20 cellular contexts compared by ENCODE assay signal in the genomic region with DNA sequence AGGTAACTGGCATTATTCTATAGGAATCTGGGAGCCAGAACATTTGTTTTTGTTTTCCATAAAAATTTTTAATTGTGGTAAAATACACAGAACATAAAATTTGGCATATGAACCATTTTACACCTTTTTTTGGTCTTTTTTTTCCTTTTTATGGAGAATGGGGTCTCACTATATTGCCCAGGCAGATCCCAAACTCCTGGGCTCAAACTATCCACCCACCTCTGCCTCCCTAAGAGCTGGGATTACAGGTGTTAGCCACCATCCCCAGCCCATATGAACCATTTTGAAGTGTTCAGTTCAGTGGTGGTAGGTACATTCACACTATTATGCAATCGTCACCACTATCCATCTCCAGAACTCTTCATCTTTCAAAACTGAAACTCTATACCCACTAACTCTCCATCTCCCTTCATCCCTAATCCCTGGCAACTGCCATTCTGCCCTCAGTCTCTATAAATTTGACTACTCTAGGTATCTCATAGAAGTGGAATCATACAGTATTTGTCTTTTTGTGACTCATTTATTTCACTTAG. TPM values are rescaled to one million over a fixed set of nuclear protein-coding genes. Genes with fewer than 3 reads are reported as not detected.
DNase-seq lines count a peak whose midpoint lies in the region; ATAC-seq, FAIRE-seq and TF ChIP-seq lines count a peak whose summit lies in the region.
"Had no signal": no experiment of that assay in that cellular context is flagged by ENCODE, and none has a peak within 500 bp of the region (broad histone marks: within the 10 kb centered on the region; RNA-seq: fewer than 3 reads in every experiment).

No MANE protein-coding gene starts in this region.

- H3K36me3 ChIP-seq in HepG2 (replicated peaks in 1 of 2; ENCODE audit: control insufficient read depth in 1 of 2, insufficient read depth in 2 of 2, low read length in 2 of 2) (no peaks in the 10 kb centered on the region), right lobe of liver (no peaks in the 10 kb centered on the region)
- H3K36me3 ChIP-seq: HAP-1 had no signal

- H3K27ac ChIP-seq in HepG2 (ENCODE audit: extremely low read length, insufficient read depth, low read length) = no peak overlapping the region
- H3K27ac ChIP-seq in right lobe of liver = no peak overlapping the region
- H3K27ac ChIP-seq: 22Rv1, A549, C4-2B, GM23248 had no signal

- DNase-seq in DMS53 (lab: John Stamatoyannopoulos, UW) (peak; percentile 32), DMS53 treated with DMSO at 0.1 percent for 48 hours (lab: John Stamatoyannopoulos, UW; ENCODE audit: unreplicated experiment) (no peak), HepG2 (ENCODE audit: low spot score) (no peak), right lobe of liver (no peak)
- DNase-seq in activated CD4-positive, alpha-beta T cell treated with anti-CD3 and anti-CD28 coated beads for 48 hours = no peak
- DNase-seq: AML-193; CD4-positive, alpha-beta memory T cell; DMS153; DND-41; EL; GM23248 had no signal

- intact Hi-C loops in HepG2 (cut with micrococcal nuclease; ENCODE audit: unreplicated experiment) (loop anchor here (10.0 kb wide), 1 partner anchor 539 kb away; the partner anchor contains the start of gene CYSTM1), right lobe of liver (cut with DNase I) (loop anchor here in 1 of 2 donors (10.0 kb wide), 1 partner anchor 349 kb away; the partner anchor contains the start of gene SLC4A9)

- no peak for TF ChIP-seq CTCF in HepG2 (CRISPR knock-in tag; IDR thresholded peaks at IDR 0.05)
- TF ChIP-seq CTCF in right lobe of liver (IDR thresholded peaks at IDR 0.05) = no peak

- in situ Hi-C loops in HepG2 (cut with HindIII; ENCODE audit: extremely low pct_ligation_motif_present, low pct_unique_long_range_greater_than_20kb) = no loop called here

- no TSS peak for BruUV-seq in HepG2 (replicated peaks; lab: Mats Ljungman, UMichigan)

- TF ChIP-seq EP300 in HepG2 (IDR thresholded peaks at IDR 0.05; ENCODE audit: low read depth in 2 of 2, low read length in 2 of 2) = no peak
- TF ChIP-seq EP300 in HepG2 (CRISPR knock-in tag; IDR thresholded peaks at IDR 0.05; ENCODE audit: borderline replicate concordance) = no peak

- H3K27me3 Mint-ChIP-seq in activated T-helper 17 cell treated with anti-CD3 and anti-CD28 coated beads, Interleukin-2, amount 50 U/mL, for 72 hours = no peaks in the 10 kb centered on the region

- no peak for FAIRE-seq in HepG2 (lab: Jason Lieb, UNC)
- FAIRE-seq: A549, GM12878, HTR-8/SVneo had no signal

- H3K9ac ChIP-seq in HepG2 (ENCODE audit: insufficient read depth, low read depth, low read length) = no peak overlapping the region
- H3K9ac ChIP-seq: GM23248 had no signal

- H3K36me3 Mint-ChIP-seq in activated T-helper 17 cell treated with anti-CD3 and anti-CD28 coated beads, Interleukin-2, amount 50 U/mL, for 72 hours (ENCODE audit: low read depth) = peaks cover 13% of the 10 kb centered on the region

- no peak for TF ChIP-seq POLR2A in HepG2 (IDR thresholded peaks at IDR 0.05; ENCODE audit: insufficient read depth in 1 of 2, low read depth in 2 of 2, low read length in 2 of 2)
- no peak for TF ChIP-seq POLR2A in right lobe of liver (IDR thresholded peaks at IDR 0.05)

- peaks cover 3% of the 10 kb centered on the region for H3K9me3 Mint-ChIP-seq in activated T-helper 17 cell treated with anti-CD3 and anti-CD28 coated beads, Interleukin-2, amount 50 U/mL, for 72 hours

- H3K4me2 ChIP-seq in HepG2 (ENCODE audit: low read depth, low read length) = no peak overlapping the region
- H3K4me2 ChIP-seq: A549 had no signal

- H2AFZ ChIP-seq in HepG2 (ENCODE audit: low read length) = no peak overlapping the region
- H2AFZ ChIP-seq: GM23248 had no signal

- H3K27ac Mint-ChIP-seq in activated T-helper 17 cell treated with anti-CD3 and anti-CD28 coated beads, Interleukin-2, amount 50 U/mL, for 72 hours = no peak overlapping the region

- no peaks in the 10 kb centered on the region for H4K20me1 ChIP-seq in HepG2 (ENCODE audit: insufficient read depth, low read length)

- H3K4me1 ChIP-seq in HepG2 (ENCODE audit: insufficient read depth, low read length) = peaks cover 36% of the 10 kb centered on the region
- no peaks in the 10 kb centered on the region for H3K4me1 ChIP-seq in right lobe of liver

- ATAC-seq in HepG2 (no peak), right lobe of liver (no peak), HG03571 (IDR thresholded peaks at IDR 0.05; ENCODE audit: unreplicated experiment) (no peak)
- ATAC-seq in activated T-helper 17 cell treated with anti-CD3 and anti-CD28 coated beads, Interleukin-2, amount 50 U/mL, for 72 hours (replicated peaks) = no peak
- ATAC-seq: A549, GM12878 had no signal

- H3K79me2 ChIP-seq in HepG2 (ENCODE audit: insufficient read depth, low read length) = no peaks in the 10 kb centered on the region

- H3K4me3 Mint-ChIP-seq in activated T-helper 17 cell treated with anti-CD3 and anti-CD28 coated beads, Interleukin-2, amount 50 U/mL, for 72 hours = peak overlapping the region; percentile 2
- H3K4me3 Mint-ChIP-seq: CD4-positive, alpha-beta memory T cell had no signal

- 24% methylated on average over 1 of the region's 1 CpG for WGBS in HepG2 (ENCODE audit: low lambda C conversion rate)
- WGBS in right lobe of liver (ENCODE audit: insufficient coverage, low coverage, low lambda C conversion rate, missing lambda C conversion rate) = 82% methylated on average over 1 of the region's 1 CpG

- CTCF ChIA-PET in HepG2 (lab: Yijun Ruan, JAX; ENCODE audit: low intra/inter-chr PET ratio, low total read pairs) = no interaction called here

- POLR2A ChIA-PET in HepG2 (lab: Yijun Ruan, JAX) = no interaction called here

- peaks cover 19% of the 10 kb centered on the region for H3K4me1 Mint-ChIP-seq in activated T-helper 17 cell treated with anti-CD3 and anti-CD28 coated beads, Interleukin-2, amount 50 U/mL, for 72 hours

- no peak for TF ChIP-seq RAD21 in HepG2 (CRISPR knock-in tag; IDR thresholded peaks at IDR 0.05)

- H3K4me3 ChIP-seq in HepG2 (replicated peaks in 1 of 3; ENCODE audit: insufficient read depth in 1 of 3, low read depth in 2 of 3, low read length in 3 of 3) (no peak overlapping the region), right lobe of liver (no peak overlapping the region)
- H3K4me3 ChIP-seq: A549, GM12878, GM23248, HAP-1 had no signal

- H3K27me3 ChIP-seq in HepG2 (ENCODE audit: control insufficient read depth in 1 of 2, insufficient read depth in 2 of 2, low read length in 2 of 2) = no peaks in the 10 kb centered on the region; a peak in 1 of 5 replicates
- H3K27me3 ChIP-seq in right lobe of liver = no peaks in the 10 kb centered on the region

- no peaks in the 10 kb centered on the region for H3K9me3 ChIP-seq in HepG2 (ENCODE audit: low read length)
- H3K9me3 ChIP-seq in right lobe of liver = no peaks in the 10 kb centered on the region
- H3K9me3 ChIP-seq: A549, HAP-1 had no signal

RNA-seq across cellular contexts. Expression of gene ZMAT2, which starts 13.4 kb away (rescaled TPM):
- 92.8 and 141 TPM in 2 replicates for total RNA-seq in HepG2 (2016; rRNA removed; fragmentation: Illumina TruSeq; extraction: Trizol)
- 10.7 and 14.9 TPM in 2 replicates for total RNA-seq in HepG2 (2016; cell fraction: cytosol; rRNA removed; fragmentation: Illumina TruSeq; extraction: Trizol; ENCODE audit: low read depth)
- 96.7 and 141 TPM in 2 replicates for total RNA-seq in HepG2 (2016; cell fraction: insoluble cytoplasmic fraction; rRNA removed; fragmentation: Illumina TruSeq; extraction: Trizol)
- total RNA-seq in HepG2 (2016; cell fraction: membrane; rRNA removed; fragmentation: Illumina TruSeq; extraction: Trizol) = 28.5 and 32.2 TPM in 2 replicates
- total RNA-seq in HepG2 (2016; cell fraction: nucleus; rRNA removed; fragmentation: Illumina TruSeq; extraction: Trizol) = 35.3 and 39.3 TPM in 2 replicates
- 25.2 and 35.4 TPM in 2 replicates for polyA plus RNA-seq in HepG2 (2011; rRNA removed)
- 17.2 and 23.5 TPM in 2 replicates for polyA plus RNA-seq in HepG2 (2011; cell fraction: cytosol; rRNA removed)
- polyA plus RNA-seq in HepG2 (2011; cell fraction: nucleus; rRNA removed) = 10.4 and 17.0 TPM in 2 replicates
- polyA plus RNA-seq in HepG2 (2012) = 49.4 and 69.0 TPM in 2 replicates
- polyA plus RNA-seq in HepG2 (2016; cell fraction: cytosol; fragmentation: Illumina TruSeq; extraction: Trizol; ENCODE audit: low read depth) = 13.7 and 14.3 TPM in 2 replicates
- 181 and 206 TPM in 2 replicates for polyA plus RNA-seq in HepG2 (2016; cell fraction: insoluble cytoplasmic fraction; fragmentation: Illumina TruSeq; extraction: Trizol; ENCODE audit: low read depth)
- polyA plus RNA-seq in HepG2 (2016; cell fraction: membrane; fragmentation: Illumina TruSeq; extraction: Trizol; ENCODE audit: low read depth) = 25.7 and 27.5 TPM in 2 replicates
- polyA plus RNA-seq in HepG2 (2016; cell fraction: nucleus; fragmentation: Illumina TruSeq; extraction: Trizol; ENCODE audit: insufficient read depth, low read depth) = 72.2 and 82.2 TPM in 2 replicates
- polyA minus RNA-seq in HepG2 (2011; rRNA and poly(A)+ RNA removed; ENCODE audit: low replicate concordance) = 16.0 and 31.9 TPM in 2 replicates
- 7.4 and 9.7 TPM in 2 replicates for polyA minus RNA-seq in HepG2 (2011; cell fraction: cytosol; rRNA and poly(A)+ RNA removed)
- polyA minus RNA-seq in HepG2 (2011; cell fraction: nucleus; rRNA and poly(A)+ RNA removed) = 22.8 and 25.5 TPM in 2 replicates
- 10 to 100 TPM; 11.6 to 26.4 (median 18.0) TPM for total RNA-seq in right lobe of liver
- 10 to 100 TPM; 47.5 to 58.0 TPM for total RNA-seq in activated T-helper 17 cell treated with anti-CD3 and anti-CD28 coated beads, Interleukin-2, amount 50 U/mL, for 72 hours

RNA-seq across cellular contexts. Expression of gene HARS2, which starts 22.4 kb away (rescaled TPM):
- total RNA-seq in HepG2 (2016; rRNA removed; fragmentation: Illumina TruSeq; extraction: Trizol) (25.8 and 28.3 TPM in 2 replicates), right lobe of liver (10 to 100 TPM in 4 of 6 experiments, 1 to 10 TPM in 2; 8.5 to 13.9 (median 11.5) TPM)
- 5.1 and 6.4 TPM in 2 replicates for total RNA-seq in HepG2 (2016; cell fraction: cytosol; rRNA removed; fragmentation: Illumina TruSeq; extraction: Trizol; ENCODE audit: low read depth)
- 26.9 and 28.1 TPM in 2 replicates for total RNA-seq in HepG2 (2016; cell fraction: insoluble cytoplasmic fraction; rRNA removed; fragmentation: Illumina TruSeq; extraction: Trizol)
- total RNA-seq in HepG2 (2016; cell fraction: membrane; rRNA removed; fragmentation: Illumina TruSeq; extraction: Trizol) = 9.4 and 11.0 TPM in 2 replicates
- 24.3 and 26.6 TPM in 2 replicates for total RNA-seq in HepG2 (2016; cell fraction: nucleus; rRNA removed; fragmentation: Illumina TruSeq; extraction: Trizol)
- 17.6 and 17.9 TPM in 2 replicates for polyA plus RNA-seq in HepG2 (2011; rRNA removed)
- 11.2 and 13.9 TPM in 2 replicates for polyA plus RNA-seq in HepG2 (2011; cell fraction: cytosol; rRNA removed)
- 29.0 and 33.3 TPM in 2 replicates for polyA plus RNA-seq in HepG2 (2011; cell fraction: nucleus; rRNA removed)
- polyA plus RNA-seq in HepG2 (2012) = 14.2 and 15.4 TPM in 2 replicates
- polyA plus RNA-seq in HepG2 (2016; cell fraction: cytosol; fragmentation: Illumina TruSeq; extraction: Trizol; ENCODE audit: low read depth) = 1.7 and 2.6 TPM in 2 replicates
- polyA plus RNA-seq in HepG2 (2016; cell fraction: insoluble cytoplasmic fraction; fragmentation: Illumina TruSeq; extraction: Trizol; ENCODE audit: low read depth) = 21.7 and 22.7 TPM in 2 replicates
- 4.5 and 5.1 TPM in 2 replicates for polyA plus RNA-seq in HepG2 (2016; cell fraction: membrane; fragmentation: Illumina TruSeq; extraction: Trizol; ENCODE audit: low read depth)
- polyA plus RNA-seq in HepG2 (2016; cell fraction: nucleus; fragmentation: Illumina TruSeq; extraction: Trizol; ENCODE audit: insufficient read depth, low read depth) = 34.6 and 36.3 TPM in 2 replicates
- polyA minus RNA-seq in HepG2 (2011; rRNA and poly(A)+ RNA removed; ENCODE audit: low replicate concordance) = 18.1 and 21.0 TPM in 2 replicates
- 8.6 and 10.0 TPM in 2 replicates for polyA minus RNA-seq in HepG2 (2011; cell fraction: cytosol; rRNA and poly(A)+ RNA removed)
- polyA minus RNA-seq in HepG2 (2011; cell fraction: nucleus; rRNA and poly(A)+ RNA removed) = 44.9 and 58.2 TPM in 2 replicates
- 10 to 100 TPM; 24.7 to 30.2 TPM for total RNA-seq in activated T-helper 17 cell treated with anti-CD3 and anti-CD28 coated beads, Interleukin-2, amount 50 U/mL, for 72 hours

RNA-seq across cellular contexts. Expression of gene HARS1, which starts 22.5 kb away (rescaled TPM):
- total RNA-seq in HepG2 (2016; rRNA removed; fragmentation: Illumina TruSeq; extraction: Trizol) = 66.2 and 78.8 TPM in 2 replicates
- total RNA-seq in HepG2 (2016; cell fraction: cytosol; rRNA removed; fragmentation: Illumina TruSeq; extraction: Trizol; ENCODE audit: low read depth) = 13.1 and 14.5 TPM in 2 replicates
- total RNA-seq in HepG2 (2016; cell fraction: insoluble cytoplasmic fraction; rRNA removed; fragmentation: Illumina TruSeq; extraction: Trizol) = 70.2 and 81.1 TPM in 2 replicates
- total RNA-seq in HepG2 (2016; cell fraction: membrane; rRNA removed; fragmentation: Illumina TruSeq; extraction: Trizol) = 20.9 and 21.9 TPM in 2 replicates
- total RNA-seq in HepG2 (2016; cell fraction: nucleus; rRNA removed; fragmentation: Illumina TruSeq; extraction: Trizol) = 45.1 and 48.6 TPM in 2 replicates
- polyA plus RNA-seq in HepG2 (2011; rRNA removed) = 36.9 and 37.2 TPM in 2 replicates
- 33.8 and 44.9 TPM in 2 replicates for polyA plus RNA-seq in HepG2 (2011; cell fraction: cytosol; rRNA removed)
- 45.2 and 53.9 TPM in 2 replicates for polyA plus RNA-seq in HepG2 (2011; cell fraction: nucleus; rRNA removed)
- 36.0 and 36.8 TPM in 2 replicates for polyA plus RNA-seq in HepG2 (2012)
- 7.2 and 8.5 TPM in 2 replicates for polyA plus RNA-seq in HepG2 (2016; cell fraction: cytosol; fragmentation: Illumina TruSeq; extraction: Trizol; ENCODE audit: low read depth)
- 86.5 and 89.9 TPM in 2 replicates for polyA plus RNA-seq in HepG2 (2016; cell fraction: insoluble cytoplasmic fraction; fragmentation: Illumina TruSeq; extraction: Trizol; ENCODE audit: low read depth)
- polyA plus RNA-seq in HepG2 (2016; cell fraction: membrane; fragmentation: Illumina TruSeq; extraction: Trizol; ENCODE audit: low read depth) = 13.6 and 14.8 TPM in 2 replicates
- 117 and 121 TPM in 2 replicates for polyA plus RNA-seq in HepG2 (2016; cell fraction: nucleus; fragmentation: Illumina TruSeq; extraction: Trizol; ENCODE audit: insufficient read depth, low read depth)
- polyA minus RNA-seq in HepG2 (2011; rRNA and poly(A)+ RNA removed; ENCODE audit: low replicate concordance) = 23.8 and 62.7 TPM in 2 replicates
- 19.5 and 25.5 TPM in 2 replicates for polyA minus RNA-seq in HepG2 (2011; cell fraction: cytosol; rRNA and poly(A)+ RNA removed)
- polyA minus RNA-seq in HepG2 (2011; cell fraction: nucleus; rRNA and poly(A)+ RNA removed) = 42.5 and 53.8 TPM in 2 replicates
- total RNA-seq in right lobe of liver = 10 to 100 TPM; 22.8 to 46.6 (median 37.0) TPM
- total RNA-seq in activated T-helper 17 cell treated with anti-CD3 and anti-CD28 coated beads, Interleukin-2, amount 50 U/mL, for 72 hours = 100 to 1,000 TPM in 1 of 2 donors, 10 to 100 TPM in 1; 82.2 to 103 TPM

RNA-seq across cellular contexts. Expression of gene DND1, which starts 40.3 kb away (rescaled TPM):
- 0.17 and 0.55 TPM in 2 replicates for total RNA-seq in HepG2 (2016; rRNA removed; fragmentation: Illumina TruSeq; extraction: Trizol)
- total RNA-seq in HepG2 (2016; cell fraction: cytosol; rRNA removed; fragmentation: Illumina TruSeq; extraction: Trizol; ENCODE audit: low read depth) = not detected in 2 replicates
- total RNA-seq in HepG2 (2016; cell fraction: insoluble cytoplasmic fraction; rRNA removed; fragmentation: Illumina TruSeq; extraction: Trizol) = 0.63 TPM in 1 of 2 replicates, not detected in the other
- total RNA-seq in HepG2 (2016; cell fraction: membrane; rRNA removed; fragmentation: Illumina TruSeq; extraction: Trizol) = 0.15 and 0.21 TPM in 2 replicates
- 0.93 and 1.1 TPM in 2 replicates for total RNA-seq in HepG2 (2016; cell fraction: nucleus; rRNA removed; fragmentation: Illumina TruSeq; extraction: Trizol)
- polyA plus RNA-seq in HepG2 (2011; rRNA removed) = 0.48 and 1.3 TPM in 2 replicates
- 0.28 and 0.52 TPM in 2 replicates for polyA plus RNA-seq in HepG2 (2011; cell fraction: cytosol; rRNA removed)
- polyA plus RNA-seq in HepG2 (2011; cell fraction: nucleus; rRNA removed) = 8.9 and 9.8 TPM in 2 replicates
- polyA plus RNA-seq in HepG2 (2012) = not detected in 2 replicates
- 0.07 TPM in 1 of 2 replicates, not detected in the other for polyA plus RNA-seq in HepG2 (2016; cell fraction: cytosol; fragmentation: Illumina TruSeq; extraction: Trizol; ENCODE audit: low read depth)
- polyA plus RNA-seq in HepG2 (2016; cell fraction: insoluble cytoplasmic fraction; fragmentation: Illumina TruSeq; extraction: Trizol; ENCODE audit: low read depth) = 0.15 TPM in 1 of 2 replicates, not detected in the other
- 0.23 TPM in 2 replicates for polyA plus RNA-seq in HepG2 (2016; cell fraction: membrane; fragmentation: Illumina TruSeq; extraction: Trizol; ENCODE audit: low read depth)
- 2.8 and 3.7 TPM in 2 replicates for polyA plus RNA-seq in HepG2 (2016; cell fraction: nucleus; fragmentation: Illumina TruSeq; extraction: Trizol; ENCODE audit: insufficient read depth, low read depth)
- 0.88 and 1.3 TPM in 2 replicates for polyA minus RNA-seq in HepG2 (2011; rRNA and poly(A)+ RNA removed; ENCODE audit: low replicate concordance)
- not detected in 2 replicates for polyA minus RNA-seq in HepG2 (2011; cell fraction: cytosol; rRNA and poly(A)+ RNA removed)
- 1.2 and 1.4 TPM in 2 replicates for polyA minus RNA-seq in HepG2 (2011; cell fraction: nucleus; rRNA and poly(A)+ RNA removed)
- 1 to 10 TPM in 1 of 6 experiments, under 1 TPM in 5; 0.27 to 1.4 (median 0.69) TPM for total RNA-seq in right lobe of liver
- total RNA-seq in activated T-helper 17 cell treated with anti-CD3 and anti-CD28 coated beads, Interleukin-2, amount 50 U/mL, for 72 hours = 1 to 10 TPM; 3.0 to 3.4 TPM
- total RNA-seq: G401 had no signal
- polyA plus RNA-seq: CD4-positive, alpha-beta memory T cell had no signal

RNA-seq across cellular contexts. Expression of gene WDR55, which starts 48.9 kb away (rescaled TPM):
- 18.2 and 18.5 TPM in 2 replicates for total RNA-seq in HepG2 (2016; rRNA removed; fragmentation: Illumina TruSeq; extraction: Trizol)
- total RNA-seq in HepG2 (2016; cell fraction: cytosol; rRNA removed; fragmentation: Illumina TruSeq; extraction: Trizol; ENCODE audit: low read depth) = 1.8 and 2.8 TPM in 2 replicates
- total RNA-seq in HepG2 (2016; cell fraction: insoluble cytoplasmic fraction; rRNA removed; fragmentation: Illumina TruSeq; extraction: Trizol) = 17.1 and 17.6 TPM in 2 replicates
- 8.8 TPM in 2 replicates for total RNA-seq in HepG2 (2016; cell fraction: membrane; rRNA removed; fragmentation: Illumina TruSeq; extraction: Trizol)
- 16.0 and 18.3 TPM in 2 replicates for total RNA-seq in HepG2 (2016; cell fraction: nucleus; rRNA removed; fragmentation: Illumina TruSeq; extraction: Trizol)
- 17.7 and 23.4 TPM in 2 replicates for polyA plus RNA-seq in HepG2 (2011; rRNA removed)
- 15.6 and 19.1 TPM in 2 replicates for polyA plus RNA-seq in HepG2 (2011; cell fraction: cytosol; rRNA removed)
- 55.5 and 55.6 TPM in 2 replicates for polyA plus RNA-seq in HepG2 (2011; cell fraction: nucleus; rRNA removed)
- polyA plus RNA-seq in HepG2 (2012) = 13.9 and 15.2 TPM in 2 replicates
- polyA plus RNA-seq in HepG2 (2016; cell fraction: cytosol; fragmentation: Illumina TruSeq; extraction: Trizol; ENCODE audit: low read depth) = 1.9 and 2.1 TPM in 2 replicates
- 15.5 and 17.3 TPM in 2 replicates for polyA plus RNA-seq in HepG2 (2016; cell fraction: insoluble cytoplasmic fraction; fragmentation: Illumina TruSeq; extraction: Trizol; ENCODE audit: low read depth)
- polyA plus RNA-seq in HepG2 (2016; cell fraction: membrane; fragmentation: Illumina TruSeq; extraction: Trizol; ENCODE audit: low read depth) = 5.0 and 5.9 TPM in 2 replicates
- 50.1 and 52.2 TPM in 2 replicates for polyA plus RNA-seq in HepG2 (2016; cell fraction: nucleus; fragmentation: Illumina TruSeq; extraction: Trizol; ENCODE audit: insufficient read depth, low read depth)
- polyA minus RNA-seq in HepG2 (2011; rRNA and poly(A)+ RNA removed; ENCODE audit: low replicate concordance) = 24.4 and 41.7 TPM in 2 replicates
- polyA minus RNA-seq in HepG2 (2011; cell fraction: cytosol; rRNA and poly(A)+ RNA removed) = 14.0 and 14.3 TPM in 2 replicates
- polyA minus RNA-seq in HepG2 (2011; cell fraction: nucleus; rRNA and poly(A)+ RNA removed) = 19.7 and 20.5 TPM in 2 replicates
- 10 to 100 TPM; 13.3 to 18.4 (median 15.0) TPM for total RNA-seq in right lobe of liver
- total RNA-seq in activated T-helper 17 cell treated with anti-CD3 and anti-CD28 coated beads, Interleukin-2, amount 50 U/mL, for 72 hours = 10 to 100 TPM; 38.8 TPM
